12 cellular contexts compared by ENCODE assay signal in genomic region chr14:92693998-92694780, GRCh38. TPM values are rescaled to one million over a fixed set of nuclear protein-coding genes. Genes with fewer than 3 reads are reported as not detected.
DNase-seq lines count a peak whose midpoint lies in the region.
"Had no signal": no experiment of that assay in that cellular context is flagged by ENCODE, and none has a peak within 500 bp of the region (broad histone marks: within the 10 kb centered on the region; RNA-seq: fewer than 3 reads in every experiment).

No MANE protein-coding gene starts in this region.

- H3K27ac Mint-ChIP-seq in activated CD4-positive, alpha-beta memory T cell treated with anti-CD3 and anti-CD28 coated beads for 36 hours: no peak overlapping the region
- H3K27ac Mint-ChIP-seq in activated CD4-positive, alpha-beta memory T cell treated with anti-CD3 and anti-CD28 coated beads, Interleukin-2, amount 10 ng/mL, durations not matched to agents 7 days and 5 days: no peak overlapping the region
- peak overlapping the region; percentile 83 for H3K27ac Mint-ChIP-seq in dendritic cell treated with granulocyte-macrophage colony-stimulating factor and Interleukin-4, amounts not matched to agents 40 ng/mL and 50 ng/mL, for 4 days
- H3K27ac Mint-ChIP-seq: stimulated activated memory B cell treated with anti-CD40 and anti-IgM and Interleukin-4, amounts not matched to agents 10 μg/mL and 1 μg/mL and 100 μg/mL, for 72 hours had no signal

- peak; percentile 33 for DNase-seq in activated CD4-positive, alpha-beta memory T cell treated with anti-CD3 and anti-CD28 coated beads for 36 hours
- DNase-seq in activated CD4-positive, alpha-beta memory T cell treated with anti-CD3 and anti-CD28 coated beads, Interleukin-2, amount 10 ng/mL, durations not matched to agents 7 days and 5 days: no peak
- peak; percentile 82 to 84 for DNase-seq in NCI-H187 (lab: John Stamatoyannopoulos, UW)
- peak; percentile 68 for DNase-seq in renal cortical epithelial cell (ENCODE audit: low read depth)
- DNase-seq in caudate nucleus (lab: John Stamatoyannopoulos, UW): no peak
- no peak for DNase-seq in 8988T
- no peak for DNase-seq in KBM-7
- DNase-seq: activated CD4-positive, alpha-beta T cell treated with anti-CD3 and anti-CD28 coated beads for 1 hour; MG63 had no signal

- POLR2A ChIA-PET in activated CD4-positive, alpha-beta memory T cell treated with anti-CD3 and anti-CD28 coated beads for 36 hours (lab: Charles Lee): no interaction called here
- POLR2A ChIA-PET in activated CD4-positive, alpha-beta memory T cell treated with anti-CD3 and anti-CD28 coated beads, Interleukin-2, amount 10 ng/mL, durations not matched to agents 7 days and 5 days (lab: Charles Lee): no interaction called here

- H3K27me3 Mint-ChIP-seq in activated CD4-positive, alpha-beta memory T cell treated with anti-CD3 and anti-CD28 coated beads for 36 hours: peaks cover 5% of the 10 kb centered on the region
- H3K27me3 Mint-ChIP-seq in activated CD4-positive, alpha-beta memory T cell treated with anti-CD3 and anti-CD28 coated beads, Interleukin-2, amount 10 ng/mL, durations not matched to agents 7 days and 5 days: peaks cover 29% of the 10 kb centered on the region
- H3K27me3 Mint-ChIP-seq in dendritic cell treated with granulocyte-macrophage colony-stimulating factor and Interleukin-4, amounts not matched to agents 40 ng/mL and 50 ng/mL, for 4 days: peaks cover 1% of the 10 kb centered on the region
- H3K27me3 Mint-ChIP-seq: stimulated activated memory B cell treated with anti-CD40 and anti-IgM and Interleukin-4, amounts not matched to agents 10 μg/mL and 1 μg/mL and 100 μg/mL, for 72 hours had no signal

- H3K4me1 Mint-ChIP-seq in activated CD4-positive, alpha-beta memory T cell treated with anti-CD3 and anti-CD28 coated beads for 36 hours (ENCODE audit: low read depth): peaks cover 20% of the 10 kb centered on the region
- H3K4me1 Mint-ChIP-seq in activated CD4-positive, alpha-beta memory T cell treated with anti-CD3 and anti-CD28 coated beads, Interleukin-2, amount 10 ng/mL, durations not matched to agents 7 days and 5 days: peaks cover 8% of the 10 kb centered on the region
- H3K4me1 Mint-ChIP-seq in dendritic cell treated with granulocyte-macrophage colony-stimulating factor and Interleukin-4, amounts not matched to agents 40 ng/mL and 50 ng/mL, for 4 days (ENCODE audit: low read depth): peaks cover 87% of the 10 kb centered on the region

- H3K9me3 Mint-ChIP-seq in activated CD4-positive, alpha-beta memory T cell treated with anti-CD3 and anti-CD28 coated beads for 36 hours: no peaks in the 10 kb centered on the region
- no peaks in the 10 kb centered on the region for H3K9me3 Mint-ChIP-seq in activated CD4-positive, alpha-beta memory T cell treated with anti-CD3 and anti-CD28 coated beads, Interleukin-2, amount 10 ng/mL, durations not matched to agents 7 days and 5 days
- no peaks in the 10 kb centered on the region for H3K9me3 Mint-ChIP-seq in dendritic cell treated with granulocyte-macrophage colony-stimulating factor and Interleukin-4, amounts not matched to agents 40 ng/mL and 50 ng/mL, for 4 days

- no peak overlapping the region for H3K27ac ChIP-seq in caudate nucleus (ENCODE audit: low read depth, low read length)
- H3K27ac ChIP-seq: BLaER1 had no signal

- H3K36me3 Mint-ChIP-seq in activated CD4-positive, alpha-beta memory T cell treated with anti-CD3 and anti-CD28 coated beads for 36 hours: no peaks in the 10 kb centered on the region
- no peaks in the 10 kb centered on the region for H3K36me3 Mint-ChIP-seq in activated CD4-positive, alpha-beta memory T cell treated with anti-CD3 and anti-CD28 coated beads, Interleukin-2, amount 10 ng/mL, durations not matched to agents 7 days and 5 days (ENCODE audit: low read depth)
- H3K36me3 Mint-ChIP-seq in dendritic cell treated with granulocyte-macrophage colony-stimulating factor and Interleukin-4, amounts not matched to agents 40 ng/mL and 50 ng/mL, for 4 days (ENCODE audit: low read depth): peaks cover 57% of the 10 kb centered on the region

- H3K4me3 Mint-ChIP-seq in activated CD4-positive, alpha-beta memory T cell treated with anti-CD3 and anti-CD28 coated beads for 36 hours: no peak overlapping the region
- H3K4me3 Mint-ChIP-seq in activated CD4-positive, alpha-beta memory T cell treated with anti-CD3 and anti-CD28 coated beads, Interleukin-2, amount 10 ng/mL, durations not matched to agents 7 days and 5 days: no peak overlapping the region
- no peak overlapping the region for H3K4me3 Mint-ChIP-seq in dendritic cell treated with granulocyte-macrophage colony-stimulating factor and Interleukin-4, amounts not matched to agents 40 ng/mL and 50 ng/mL, for 4 days
- H3K4me3 Mint-ChIP-seq: stimulated activated memory B cell treated with anti-CD40 and anti-IgM and Interleukin-4, amounts not matched to agents 10 μg/mL and 1 μg/mL and 100 μg/mL, for 72 hours had no signal

- in situ Hi-C loops in KBM-7 (cut with MboI; ENCODE audit: low pct_unique_long_range_greater_than_20kb, low sequenced_read_pairs): no loop called here

- CTCF ChIA-PET in activated CD4-positive, alpha-beta memory T cell treated with anti-CD3 and anti-CD28 coated beads for 36 hours (lab: Charles Lee): interaction anchor here (0.7 to 1.6 kb wide), 2 partner anchors 8 to 12 kb away, joined by 3 read pairs; no protein-coding TSS in a partner anchor
- CTCF ChIA-PET in activated CD4-positive, alpha-beta memory T cell treated with anti-CD3 and anti-CD28 coated beads, Interleukin-2, amount 10 ng/mL, durations not matched to agents 7 days and 5 days (lab: Charles Lee): interaction anchor here (1.4 to 1.8 kb wide), 2 partner anchors 8 to 12 kb away, joined by 4 to 5 read pairs; no protein-coding TSS in a partner anchor

- intact Hi-C loops in activated CD4-positive, alpha-beta memory T cell treated with anti-CD3 and anti-CD28 coated beads for 36 hours (cut with micrococcal nuclease): no loop called here
- intact Hi-C loops in dendritic cell treated with granulocyte-macrophage colony-stimulating factor and Interleukin-4, amounts not matched to agents 40 ng/mL and 50 ng/mL, for 4 days (cut with micrococcal nuclease): no loop called here

RNA-seq across cellular contexts. Expression of gene LGMN, which starts 54.2 kb away (rescaled TPM):
- total RNA-seq in activated CD4-positive, alpha-beta memory T cell treated with anti-CD3 and anti-CD28 coated beads for 36 hours: 10 to 100 TPM in 1 of 2 experiments, 1 to 10 TPM in 1; 9.2 to 10.2 TPM
- 1 to 10 TPM; 5.3 to 5.9 TPM for total RNA-seq in activated CD4-positive, alpha-beta memory T cell treated with anti-CD3 and anti-CD28 coated beads, Interleukin-2, amount 10 ng/mL, durations not matched to agents 7 days and 5 days
- 62.2 and 88.1 TPM in 2 replicates for total RNA-seq in renal cortical epithelial cell

Comparison
In these comparisons a context has a peak if more than half of its experiments do, and no peak if none do; other contexts are left out.
1. DNase-seq: peak in activated CD4-positive, alpha-beta memory T cell treated with anti-CD3 and anti-CD28 coated beads for 36 hours (single experiment), NCI-H187 (2 of 2) and renal cortical epithelial cell (single experiment); none in activated CD4-positive, alpha-beta memory T cell treated with anti-CD3 and anti-CD28 coated beads, Interleukin-2, amount 10 ng/mL, durations not matched to agents 7 days and 5 days (single experiment), caudate nucleus (0 of 61), 8988T (single experiment) and KBM-7 (single experiment).